20 cellular contexts compared by ENCODE assay signal in the genomic region with DNA sequence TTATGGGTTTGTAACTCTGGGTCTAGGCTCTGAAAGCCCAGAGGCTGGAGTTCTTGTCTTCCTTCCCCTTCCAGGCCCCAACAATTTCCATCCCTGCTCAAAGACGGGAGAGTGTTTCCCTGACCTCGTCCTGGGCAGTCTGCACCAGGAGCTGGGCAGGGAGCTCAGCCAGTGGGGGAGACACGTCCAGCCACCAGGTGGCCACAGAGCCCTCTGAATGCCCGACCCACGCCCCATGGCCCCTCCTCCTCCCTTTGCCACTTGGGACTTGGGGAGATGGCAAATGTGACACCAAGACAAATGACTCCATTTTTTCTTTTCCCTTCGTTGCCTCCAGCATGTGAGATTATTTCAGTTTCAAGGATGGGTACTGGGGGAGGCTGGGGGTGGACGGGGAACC.
DNase-seq lines count a peak whose midpoint lies in the region; ATAC-seq lines count a peak whose summit lies in the region.
"Had no signal": no experiment of that assay in that cellular context is flagged by ENCODE, and none has a peak within 500 bp of the region (broad histone marks: within the 10 kb centered on the region; RNA-seq: fewer than 3 reads in every experiment).

No MANE protein-coding gene starts in this region.

- H2AK5ac ChIP-seq in neuronal stem cell (ENCODE audit: low read depth, low read length), result peak overlapping the region; percentile 67

- no peak overlapping the region for H4K8ac ChIP-seq in neuronal stem cell (ENCODE audit: low read depth, low read length)

- no CpG with 5 or more reads among the region's 7 CpGs for WGBS in neuronal stem cell (ENCODE audit: extremely low coverage in 2 of 2, insufficient read length in 2 of 2, insufficient replicate concordance in 1 of 2), 2 donors

- peak overlapping the region; percentile 53 for H3K23ac ChIP-seq in neuronal stem cell (ENCODE audit: low read depth, low read length, poor library complexity)

- peak; percentile 61 to 81 for ATAC-seq in left cardiac atrium
- no peak for ATAC-seq in HG03045 (IDR thresholded peaks at IDR 0.05; ENCODE audit: unreplicated experiment)
- ATAC-seq in HG02588 (IDR thresholded peaks at IDR 0.05; ENCODE audit: unreplicated experiment), result no peak
- ATAC-seq: activated CD8-positive, alpha-beta memory T cell treated with anti-CD3 and anti-CD28 coated beads, Interleukin-2, amount 10 ng/mL, durations not matched to agents 7 days and 5 days; Panc1; stimulated activated memory B cell treated with anti-CD40 and anti-IgM and Interleukin-4, amounts not matched to agents 10 μg/mL and 1 μg/mL and 100 μg/mL, for 72 hours had no signal

- peaks cover 2% of the 10 kb centered on the region for H3K79me1 ChIP-seq in neuronal stem cell (ENCODE audit: low read depth, low read length)

- no peak overlapping the region for H2BK120ac ChIP-seq in neuronal stem cell (ENCODE audit: low read depth, low read length)

- no peaks in the 10 kb centered on the region for H3K27me3 ChIP-seq in neuronal stem cell (ENCODE audit: control insufficient read depth in 3 of 3, insufficient read depth in 3 of 3, low read depth in 1 of 3, low read length in 3 of 3)
- H3K27me3 ChIP-seq: ovary, transverse colon had no signal

- no peaks in the 10 kb centered on the region for H3K36me3 ChIP-seq in neuronal stem cell (replicated peaks in 1 of 2; ENCODE audit: control insufficient read depth in 2 of 2, insufficient read depth in 2 of 2, low read length in 2 of 2)
- H3K36me3 ChIP-seq: esophagus muscularis mucosa, ovary, transverse colon had no signal

- no peaks in the 10 kb centered on the region for H3K4me1 ChIP-seq in neuronal stem cell (ENCODE audit: control insufficient read depth in 2 of 2, insufficient read depth in 1 of 2, low read depth in 1 of 2, low read length in 2 of 2)
- H3K4me1 ChIP-seq: esophagus muscularis mucosa, transverse colon had no signal

- no peak overlapping the region for H3K9ac ChIP-seq in neuronal stem cell (ENCODE audit: low read depth, low read length, poor library complexity)

- H2AFZ ChIP-seq in neuronal stem cell (ENCODE audit: low read length), result no peak overlapping the region

- H2BK15ac ChIP-seq in neuronal stem cell (ENCODE audit: low read length), result no peak overlapping the region

- no peak overlapping the region for H3K14ac ChIP-seq in neuronal stem cell (ENCODE audit: low read length)

- H4K91ac ChIP-seq in neuronal stem cell (ENCODE audit: low read depth, low read length, poor library complexity), result no peak overlapping the region

- no peak overlapping the region for H2BK12ac ChIP-seq in neuronal stem cell (ENCODE audit: low read length)

- DNase-seq in NCI-H1105 (lab: John Stamatoyannopoulos, UW), result peak; percentile 13
- no peak for DNase-seq in NCI-H1105 treated with DMSO at 0.1 percent for 48 hours (lab: John Stamatoyannopoulos, UW)
- peak; percentile 6 for DNase-seq in M059J (ENCODE audit: low read depth)
- no peak for DNase-seq in left cardiac atrium
- no peak for DNase-seq in neuronal stem cell (ENCODE audit: low spot score)
- no peak for DNase-seq in globus pallidus (ENCODE audit: low spot score)
- DNase-seq: activated CD8-positive, alpha-beta memory T cell treated with anti-CD3 and anti-CD28 coated beads, Interleukin-2, amount 10 ng/mL, durations not matched to agents 7 days and 5 days; activated naive CD4-positive, alpha-beta T cell; CD4-positive, alpha-beta memory T cell; GOT3; NCI-H446 treated with DMSO at 0.1 percent for 48 hours; ovary; T-helper 1 cell; transverse colon had no signal

- no peak overlapping the region for H2BK5ac ChIP-seq in neuronal stem cell (ENCODE audit: low read length)

- H3K4me2 ChIP-seq in neuronal stem cell (ENCODE audit: insufficient read depth, low read length, poor library complexity, severe bottlenecking), result no peak overlapping the region

- intact Hi-C loops in left cardiac atrium (cut with DNase I), result no loop called here

- peaks cover 0 to 3% of the 10 kb centered on the region in 2 donors for H3K9me3 ChIP-seq in neuronal stem cell (replicated peaks in 1 of 2; ENCODE audit: control insufficient read depth in 2 of 2, insufficient read depth in 1 of 2, low read depth in 1 of 2, low read length in 2 of 2)
- H3K9me3 ChIP-seq: transverse colon had no signal

- no peak overlapping the region for H3K4ac ChIP-seq in neuronal stem cell (ENCODE audit: low read length)

- H3K18ac ChIP-seq in neuronal stem cell (ENCODE audit: low read length), result no peak overlapping the region

- no peak overlapping the region for H3K27ac ChIP-seq in neuronal stem cell (replicated peaks; ENCODE audit: low read length)
- H3K27ac ChIP-seq: 22Rv1, esophagus muscularis mucosa, ovary, transverse colon had no signal

- no peak overlapping the region for H3K4me3 ChIP-seq in neuronal stem cell (ENCODE audit: low read length in 2 of 2)
- H3K4me3 ChIP-seq: esophagus muscularis mucosa, ovary, transverse colon had no signal

Comparison
In these comparisons a context has a peak if more than half of its experiments do, and no peak if none do; other contexts are left out.
1. DNase-seq: peak in NCI-H1105 (single experiment) and M059J (single experiment); none in NCI-H1105 treated with DMSO at 0.1 percent for 48 hours (single experiment), left cardiac atrium (single experiment), neuronal stem cell (single experiment) and globus pallidus (single experiment).
2. ATAC-seq: peak in left cardiac atrium (2 of 2); none in HG03045 (single experiment) and HG02588 (single experiment).